17 cellular contexts compared by ENCODE assay signal in the genomic region with DNA sequence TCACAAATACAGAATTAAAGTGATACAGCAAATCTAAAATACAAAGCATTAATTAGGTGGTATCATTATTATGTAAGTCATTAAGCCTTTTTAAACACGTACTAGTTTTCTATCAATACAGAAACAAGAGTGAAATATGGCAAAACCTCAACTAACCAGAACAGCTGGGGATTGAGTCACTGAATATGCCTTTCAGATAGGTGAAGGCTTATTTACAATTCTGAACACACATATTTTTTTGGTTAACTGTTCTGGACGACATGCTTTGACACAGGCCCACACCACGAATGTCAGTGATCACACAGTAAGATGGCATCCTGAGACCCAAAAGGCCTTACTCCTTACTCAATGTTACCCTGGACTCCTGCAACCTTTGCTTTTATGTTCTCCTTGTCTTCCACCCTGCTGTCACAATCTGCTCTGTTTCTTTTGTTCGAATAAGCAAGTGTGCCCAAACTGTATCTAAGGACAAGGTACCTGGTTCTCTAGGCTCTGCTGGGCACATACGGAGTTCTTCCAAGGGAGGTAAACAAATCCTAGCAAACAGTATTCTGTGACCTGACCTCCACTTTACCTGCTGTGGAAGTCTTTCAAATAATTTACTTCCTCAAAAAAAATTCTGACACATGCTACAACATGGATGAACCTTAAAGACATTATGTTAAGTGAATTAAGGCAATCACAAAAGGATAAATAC.
"Had no signal": no experiment of that assay in that cellular context is flagged by ENCODE, and none has a peak within 500 bp of the region (broad histone marks: within the 10 kb centered on the region; RNA-seq: fewer than 3 reads in every experiment).

No MANE protein-coding gene starts in this region.

- H3K4me1 Mint-ChIP-seq: nephron had no signal

- H3K4me3 ChIP-seq: breast epithelium, dorsolateral prefrontal cortex, mucosa of descending colon, sigmoid colon, thoracic aorta had no signal

- H3K36me3 Mint-ChIP-seq: immature natural killer cell had no signal

- H3K4me1 ChIP-seq: breast epithelium, foreskin keratinocyte had no signal

- H3K27ac Mint-ChIP-seq: activated naive CD8-positive, alpha-beta T cell treated with anti-CD3 and anti-CD28 coated beads, Interleukin-2, amount 10 ng/mL, durations not matched to agents 7 days and 5 days; immature natural killer cell; nephron; stimulated activated naive CD8-positive, alpha-beta T cell treated with anti-CD3 and anti-CD28 coated beads, Interleukin-15, Interleukin-2, amounts not matched to agents 100 ng/mL and 50 ng/mL, for 24 hours had no signal

- H3K27ac ChIP-seq: breast epithelium, dorsolateral prefrontal cortex, foreskin keratinocyte, sigmoid colon, thoracic aorta, WERI-Rb-1 had no signal

- H3K36me3 ChIP-seq: breast epithelium, sigmoid colon, thoracic aorta, WERI-Rb-1 had no signal

- H3K27me3 ChIP-seq: breast epithelium, dorsolateral prefrontal cortex, foreskin keratinocyte, sigmoid colon had no signal

- H3K9me3 ChIP-seq: breast epithelium, mucosa of descending colon, sigmoid colon, thoracic aorta had no signal

- H3K9me3 Mint-ChIP-seq: activated naive CD8-positive, alpha-beta T cell treated with anti-CD3 and anti-CD28 coated beads, Interleukin-2, amount 10 ng/mL, durations not matched to agents 7 days and 5 days; immature natural killer cell; nephron; stimulated activated naive CD8-positive, alpha-beta T cell treated with anti-CD3 and anti-CD28 coated beads, Interleukin-15, Interleukin-2, amounts not matched to agents 100 ng/mL and 50 ng/mL, for 24 hours had no signal

- H3K27me3 Mint-ChIP-seq: activated naive CD8-positive, alpha-beta T cell treated with anti-CD3 and anti-CD28 coated beads, Interleukin-2, amount 10 ng/mL, durations not matched to agents 7 days and 5 days; stimulated activated naive CD8-positive, alpha-beta T cell treated with anti-CD3 and anti-CD28 coated beads, Interleukin-15, Interleukin-2, amounts not matched to agents 100 ng/mL and 50 ng/mL, for 24 hours had no signal

- ATAC-seq: foreskin keratinocyte, left colon, mucosa of descending colon had no signal

- DNase-seq: activated CD4-positive, alpha-beta T cell treated with anti-CD3 and anti-CD28 coated beads for 4 hours; activated naive CD8-positive, alpha-beta T cell treated with anti-CD3 and anti-CD28 coated beads, Interleukin-2, amount 10 ng/mL, durations not matched to agents 7 days and 5 days; activated T-cell treated with anti-CD3 and anti-CD28 coated beads, Interleukin-2, amount 50 U/mL, for 48 hours; anterior cingulate cortex; dorsolateral prefrontal cortex; immature natural killer cell; left colon; mammary epithelial cell; mucosa of descending colon; sigmoid colon; stimulated activated CD4-positive, alpha-beta T cell treated with anti-CD3 and anti-CD28 coated beads, Interleukin-2, amount 100 ng/mL, for 48 hours; WERI-Rb-1 had no signal

- H3K4me3 Mint-ChIP-seq: activated naive CD8-positive, alpha-beta T cell treated with anti-CD3 and anti-CD28 coated beads, Interleukin-2, amount 10 ng/mL, durations not matched to agents 7 days and 5 days; immature natural killer cell; nephron; stimulated activated naive CD8-positive, alpha-beta T cell treated with anti-CD3 and anti-CD28 coated beads, Interleukin-15, Interleukin-2, amounts not matched to agents 100 ng/mL and 50 ng/mL, for 24 hours had no signal
